26 cellular contexts compared by ENCODE assay signal in the genomic region with DNA sequence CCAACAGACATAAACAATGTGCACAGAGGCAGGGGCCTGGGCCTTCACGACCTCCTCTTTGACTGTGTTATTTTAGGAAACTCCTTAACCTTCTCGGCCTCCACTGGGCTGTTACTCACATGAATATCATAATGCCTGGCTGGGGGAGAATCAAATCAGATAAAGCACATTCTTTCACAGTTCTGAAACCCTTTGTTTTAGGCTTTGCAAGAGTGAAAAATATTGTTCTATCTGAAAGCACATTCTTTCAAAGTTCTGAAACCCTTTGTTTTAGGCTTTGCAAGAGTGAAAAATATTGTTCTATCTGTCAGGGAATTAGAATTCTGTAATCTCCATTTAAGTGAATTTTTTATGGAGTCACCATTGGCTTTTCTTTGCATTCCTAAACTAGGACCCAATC. TPM values are rescaled to one million over a fixed set of nuclear protein-coding genes. Genes with fewer than 3 reads are reported as not detected.
"Had no signal": no experiment of that assay in that cellular context is flagged by ENCODE, and none has a peak within 500 bp of the region (broad histone marks: within the 10 kb centered on the region; RNA-seq: fewer than 3 reads in every experiment).

No MANE protein-coding gene starts in this region.

- DNase-seq: activated B cell treated with CpG ODN at 0.5 μM for 24 hours; activated CD4-positive, alpha-beta memory T cell treated with anti-CD3 and anti-CD28 coated beads for 36 hours; activated CD4-positive, alpha-beta T cell treated with anti-CD3 and anti-CD28 coated beads, Interleukin-2, amount 10 ng/mL, durations not matched to agents 7 days and 5 days; activated CD8-positive, alpha-beta memory T cell treated with anti-CD3 and anti-CD28 coated beads for 24 hours; activated effector memory CD4-positive, alpha-beta T cell treated with anti-CD3 and anti-CD28 coated beads, Interleukin-2, amount 50 U/mL, for 16 hours; activated naive CD4-positive, alpha-beta T cell treated with Interleukin-2 at 50 U/mL for 16 hours; activated naive CD8-positive, alpha-beta T cell treated with anti-CD3 and anti-CD28 coated beads, Interleukin-2, amount 50 U/mL, for 24 hours; activated T-cell treated with anti-CD3 and anti-CD28 coated beads, Interleukin-2, amount 50 U/mL, for 4 hours; amniotic stem cell; brain microvascular endothelial cell; NCI-H1092; NCI-H1417; NCI-H1930; NCI-H2171; NCI-H226; NCI-H526; NCI-H82; T-cell; T-helper 2 cell; T1000 had no signal

- H3K27ac ChIP-seq: brain microvascular endothelial cell, SK-N-MC had no signal

- H3K27me3 ChIP-seq: brain microvascular endothelial cell had no signal

- H3K4me3 ChIP-seq: SK-N-MC had no signal

- FAIRE-seq: TTC549 had no signal

- H3K36me3 ChIP-seq: brain microvascular endothelial cell had no signal

RNA-seq across cellular contexts. Expression of a gene that starts 50.7 kb away (rescaled TPM):
- total RNA-seq: activated B cell treated with CpG ODN at 0.5 μM for 24 hours; activated CD4-positive, alpha-beta memory T cell treated with anti-CD3 and anti-CD28 coated beads for 36 hours; activated CD4-positive, alpha-beta T cell treated with anti-CD3 and anti-CD28 coated beads, Interleukin-2, amount 10 ng/mL, durations not matched to agents 7 days and 5 days; activated naive CD4-positive, alpha-beta T cell treated with anti-CD3 and anti-CD28 coated beads, Interleukin-2, amount 50 U/mL, for 72 hours; activated T-cell treated with anti-CD3 and anti-CD28 coated beads, Interleukin-2, amount 50 U/mL, for 4 hours; MCF 10A; NCI-H460; OCI-LY7; T-cell had no signal
